Comparison of ENCODE assay signal across 13 cellular contexts in the genomic region with DNA sequence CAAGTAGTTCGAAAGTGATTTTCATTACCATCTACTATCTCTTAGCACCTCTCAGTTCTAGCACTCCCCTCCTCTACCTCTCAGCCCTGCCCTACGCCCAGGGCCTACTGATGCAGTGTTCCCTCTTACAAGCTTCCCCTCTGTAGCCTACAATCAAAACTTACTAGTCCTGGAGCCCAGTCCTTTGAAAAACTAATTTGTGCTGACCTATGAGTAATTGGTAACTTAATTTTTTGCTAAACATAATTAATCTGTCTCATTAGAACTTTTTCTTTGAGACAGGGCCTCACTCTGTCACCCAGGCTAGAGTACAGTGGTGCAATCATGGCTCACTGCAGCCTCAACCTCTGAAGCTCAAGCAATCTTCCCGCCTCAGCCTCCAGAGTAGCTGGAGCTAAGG.
"Had no signal": no experiment of that assay in that cellular context is flagged by ENCODE, and none has a peak within 500 bp of the region (broad histone marks: within the 10 kb centered on the region; RNA-seq: fewer than 3 reads in every experiment).

No MANE protein-coding gene starts in this region.

- H3K4me3 Mint-ChIP-seq: activated CD4-positive, alpha-beta T cell treated with anti-CD3 and anti-CD28 coated beads for 36 hours; activated naive CD4-positive, alpha-beta T cell treated with anti-CD3 and anti-CD28 coated beads for 36 hours; neural crest cell had no signal

- H3K4me1 Mint-ChIP-seq: neural crest cell had no signal

- H3K27me3 Mint-ChIP-seq: activated CD4-positive, alpha-beta T cell treated with anti-CD3 and anti-CD28 coated beads for 36 hours had no signal

- ATAC-seq: activated CD4-positive, alpha-beta T cell treated with anti-CD3 and anti-CD28 coated beads for 36 hours; gastrocnemius medialis; heart right ventricle; pancreas had no signal

- DNase-seq: activated naive CD4-positive, alpha-beta T cell treated with anti-CD3 and anti-CD28 coated beads for 36 hours; amygdala; brain microvascular endothelial cell; effector memory CD4-positive, alpha-beta T cell; gastrocnemius medialis; heart right ventricle; islet precursor cell; left ventricle myocardium inferior; mesendoderm; pancreas; stimulated activated CD4-positive, alpha-beta T cell treated with anti-CD3 and anti-CD28 coated beads, Interleukin-4, amount 100 ng/mL, for 1 hour had no signal

- H3K27ac Mint-ChIP-seq: activated naive CD4-positive, alpha-beta T cell treated with anti-CD3 and anti-CD28 coated beads for 36 hours had no signal
